In genomic region chr4:126209117-126209516, GRCh38 we compare ENCODE assay signal across 1 cellular context.
TF ChIP-seq lines count a peak whose summit lies in the region.

No MANE protein-coding gene starts in this region.

TF ChIP-seq in GM23338, 12 proteins besides CTCF, POLR2A, EP300 and RAD21 (continued from another document):
- TF ChIP-seq, protein P1, sequence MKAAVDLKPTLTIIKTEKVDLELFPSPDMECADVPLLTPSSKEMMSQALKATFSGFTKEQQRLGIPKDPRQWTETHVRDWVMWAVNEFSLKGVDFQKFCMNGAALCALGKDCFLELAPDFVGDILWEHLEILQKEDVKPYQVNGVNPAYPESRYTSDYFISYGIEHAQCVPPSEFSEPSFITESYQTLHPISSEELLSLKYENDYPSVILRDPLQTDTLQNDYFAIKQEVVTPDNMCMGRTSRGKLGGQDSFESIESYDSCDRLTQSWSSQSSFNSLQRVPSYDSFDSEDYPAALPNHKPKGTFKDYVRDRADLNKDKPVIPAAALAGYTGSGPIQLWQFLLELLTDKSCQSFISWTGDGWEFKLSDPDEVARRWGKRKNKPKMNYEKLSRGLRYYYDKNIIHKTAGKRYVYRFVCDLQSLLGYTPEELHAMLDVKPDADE (IDR thresholded peaks at IDR 0.05), result no peak
- no peak for TF ChIP-seq STAT1 (IDR thresholded peaks at IDR 0.05; ENCODE audit: unreplicated experiment)
- no peak for TF ChIP-seq JUNB (IDR thresholded peaks at IDR 0.05; ENCODE audit: unreplicated experiment)
- no peak for TF ChIP-seq EZH2phosphoT487 (IDR thresholded peaks at IDR 0.05; ENCODE audit: unreplicated experiment)
- TF ChIP-seq ZNF114 (CRISPR knock-in tag; IDR thresholded peaks at IDR 0.05), result no peak
- TF ChIP-seq EZH2 (IDR thresholded peaks at IDR 0.05; ENCODE audit: low read depth, unreplicated experiment), result no peak
